2 cellular contexts compared by ENCODE assay signal in the genomic region with DNA sequence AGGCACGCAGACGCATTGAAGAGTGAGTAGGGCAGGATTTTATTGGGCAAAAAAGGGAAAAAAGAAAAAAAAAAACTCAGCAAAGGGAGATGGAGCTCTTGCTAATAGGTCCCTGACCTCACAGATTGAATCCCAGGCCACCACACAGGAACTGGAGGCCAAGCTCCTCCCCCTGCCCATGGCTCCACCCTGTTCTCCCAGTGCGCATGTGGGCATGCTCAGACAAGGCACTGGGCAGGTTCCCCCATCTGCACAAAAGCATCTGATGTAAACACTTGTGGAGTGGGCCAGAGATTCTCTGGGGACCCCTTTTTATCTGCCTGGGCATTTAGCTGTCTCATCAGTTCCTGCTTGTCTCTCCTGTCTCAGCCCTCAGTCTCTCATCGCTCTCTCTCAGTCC.
A peak's percentile ranks its signal among the peaks of the same experiment; 100 is the strongest.
TF ChIP-seq lines count a peak whose summit lies in the region.

No MANE protein-coding gene starts in this region.

TF ChIP-seq in HCT116, 20 proteins besides CTCF, POLR2A, EP300 and RAD21 (continued from another document):
- TF ChIP-seq, protein P1, sequence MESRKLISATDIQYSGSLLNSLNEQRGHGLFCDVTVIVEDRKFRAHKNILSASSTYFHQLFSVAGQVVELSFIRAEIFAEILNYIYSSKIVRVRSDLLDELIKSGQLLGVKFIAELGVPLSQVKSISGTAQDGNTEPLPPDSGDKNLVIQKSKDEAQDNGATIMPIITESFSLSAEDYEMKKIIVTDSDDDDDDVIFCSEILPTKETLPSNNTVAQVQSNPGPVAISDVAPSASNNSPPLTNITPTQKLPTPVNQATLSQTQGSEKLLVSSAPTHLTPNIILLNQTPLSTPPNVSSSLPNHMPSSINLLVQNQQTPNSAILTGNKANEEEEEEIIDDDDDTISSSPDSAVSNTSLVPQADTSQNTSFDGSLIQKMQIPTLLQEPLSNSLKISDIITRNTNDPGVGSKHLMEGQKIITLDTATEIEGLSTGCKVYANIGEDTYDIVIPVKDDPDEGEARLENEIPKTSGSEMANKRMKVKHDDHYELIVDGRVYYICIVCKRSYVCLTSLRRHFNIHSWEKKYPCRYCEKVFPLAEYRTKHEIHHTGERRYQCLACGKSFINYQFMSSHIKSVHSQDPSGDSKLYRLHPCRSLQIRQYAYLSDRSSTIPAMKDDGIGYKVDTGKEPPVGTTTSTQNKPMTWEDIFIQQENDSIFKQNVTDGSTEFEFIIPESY (IDR thresholded peaks at IDR 0.05; ENCODE audit: extremely low read depth, insufficient replicate concordance, low read length) = no peak
- TF ChIP-seq CEBPB (IDR thresholded peaks at IDR 0.05; ENCODE audit: low read depth) (no peak), EZH2phosphoT487 (IDR thresholded peaks at IDR 0.05; ENCODE audit: borderline replicate concordance) (no peak), ELF1 (IDR thresholded peaks at IDR 0.05; ENCODE audit: borderline replicate concordance, low read depth) (no peak), EZH2 (IDR thresholded peaks at IDR 0.05) (no peak), SP1 (IDR thresholded peaks at IDR 0.05; ENCODE audit: low read depth) (no peak), FOSL1 (IDR thresholded peaks at IDR 0.05; ENCODE audit: low read depth) (no peak), ZNF274 (IDR thresholded peaks at IDR 0.05; ENCODE audit: low read depth, low read length) (no peak), JUND (IDR thresholded peaks at IDR 0.05) (no peak), CBX3 (IDR thresholded peaks at IDR 0.05; ENCODE audit: low read depth) (no peak), SIN3A (IDR thresholded peaks at IDR 0.05; ENCODE audit: low read depth) (no peak), SRF (IDR thresholded peaks at IDR 0.05; ENCODE audit: low read depth) (no peak), TCF7L2 (IDR thresholded peaks at IDR 0.05; ENCODE audit: borderline replicate concordance, extremely low read depth, insufficient read depth, insufficient read length) (no peak), YY1 (IDR thresholded peaks at IDR 0.05; ENCODE audit: extremely low read depth, insufficient replicate concordance, low read depth, low read length) (no peak), EGR1 (IDR thresholded peaks at IDR 0.05; ENCODE audit: low read depth) (no peak)
- TF ChIP-seq, protein P2, sequence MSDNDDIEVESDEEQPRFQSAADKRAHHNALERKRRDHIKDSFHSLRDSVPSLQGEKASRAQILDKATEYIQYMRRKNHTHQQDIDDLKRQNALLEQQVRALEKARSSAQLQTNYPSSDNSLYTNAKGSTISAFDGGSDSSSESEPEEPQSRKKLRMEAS (IDR thresholded peaks at IDR 0.05) = no peak
- TF ChIP-seq, protein P3, sequence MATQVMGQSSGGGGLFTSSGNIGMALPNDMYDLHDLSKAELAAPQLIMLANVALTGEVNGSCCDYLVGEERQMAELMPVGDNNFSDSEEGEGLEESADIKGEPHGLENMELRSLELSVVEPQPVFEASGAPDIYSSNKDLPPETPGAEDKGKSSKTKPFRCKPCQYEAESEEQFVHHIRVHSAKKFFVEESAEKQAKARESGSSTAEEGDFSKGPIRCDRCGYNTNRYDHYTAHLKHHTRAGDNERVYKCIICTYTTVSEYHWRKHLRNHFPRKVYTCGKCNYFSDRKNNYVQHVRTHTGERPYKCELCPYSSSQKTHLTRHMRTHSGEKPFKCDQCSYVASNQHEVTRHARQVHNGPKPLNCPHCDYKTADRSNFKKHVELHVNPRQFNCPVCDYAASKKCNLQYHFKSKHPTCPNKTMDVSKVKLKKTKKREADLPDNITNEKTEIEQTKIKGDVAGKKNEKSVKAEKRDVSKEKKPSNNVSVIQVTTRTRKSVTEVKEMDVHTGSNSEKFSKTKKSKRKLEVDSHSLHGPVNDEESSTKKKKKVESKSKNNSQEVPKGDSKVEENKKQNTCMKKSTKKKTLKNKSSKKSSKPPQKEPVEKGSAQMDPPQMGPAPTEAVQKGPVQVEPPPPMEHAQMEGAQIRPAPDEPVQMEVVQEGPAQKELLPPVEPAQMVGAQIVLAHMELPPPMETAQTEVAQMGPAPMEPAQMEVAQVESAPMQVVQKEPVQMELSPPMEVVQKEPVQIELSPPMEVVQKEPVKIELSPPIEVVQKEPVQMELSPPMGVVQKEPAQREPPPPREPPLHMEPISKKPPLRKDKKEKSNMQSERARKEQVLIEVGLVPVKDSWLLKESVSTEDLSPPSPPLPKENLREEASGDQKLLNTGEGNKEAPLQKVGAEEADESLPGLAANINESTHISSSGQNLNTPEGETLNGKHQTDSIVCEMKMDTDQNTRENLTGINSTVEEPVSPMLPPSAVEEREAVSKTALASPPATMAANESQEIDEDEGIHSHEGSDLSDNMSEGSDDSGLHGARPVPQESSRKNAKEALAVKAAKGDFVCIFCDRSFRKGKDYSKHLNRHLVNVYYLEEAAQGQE (IDR thresholded peaks at IDR 0.05; ENCODE audit: low read depth) = no peak
- TF ChIP-seq, protein P4, sequence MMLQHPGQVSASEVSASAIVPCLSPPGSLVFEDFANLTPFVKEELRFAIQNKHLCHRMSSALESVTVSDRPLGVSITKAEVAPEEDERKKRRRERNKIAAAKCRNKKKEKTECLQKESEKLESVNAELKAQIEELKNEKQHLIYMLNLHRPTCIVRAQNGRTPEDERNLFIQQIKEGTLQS (IDR thresholded peaks at IDR 0.05) = no peak
TF ChIP-seq in HCT116: peak in this region for 0.

TF ChIP-seq in K562, 482 proteins besides CTCF, POLR2A, EP300 and RAD21 (continued from another document):
- TF ChIP-seq NRF1 (conservative IDR thresholded peaks at IDR 0.05 in 1 of 2, IDR thresholded peaks at IDR 0.05 in 1 of 2) = peak; percentile 63 to 70
- TF ChIP-seq HNRNPH1 (optimal IDR thresholded peaks at IDR 0.05; ENCODE audit: low read depth, low read length) = no peak
